In genomic region chr3:11494131-11494916, GRCh38 we compare ENCODE assay signal across 1 cellular context.
TF ChIP-seq lines count a peak whose summit lies in the region.

No MANE protein-coding gene starts in this region.

TF ChIP-seq in SK-N-SH, 30 proteins besides CTCF, POLR2A, EP300 and RAD21 (continued from another document):
- TF ChIP-seq JUND (IDR thresholded peaks at IDR 0.05): no peak
- TF ChIP-seq, protein P1, sequence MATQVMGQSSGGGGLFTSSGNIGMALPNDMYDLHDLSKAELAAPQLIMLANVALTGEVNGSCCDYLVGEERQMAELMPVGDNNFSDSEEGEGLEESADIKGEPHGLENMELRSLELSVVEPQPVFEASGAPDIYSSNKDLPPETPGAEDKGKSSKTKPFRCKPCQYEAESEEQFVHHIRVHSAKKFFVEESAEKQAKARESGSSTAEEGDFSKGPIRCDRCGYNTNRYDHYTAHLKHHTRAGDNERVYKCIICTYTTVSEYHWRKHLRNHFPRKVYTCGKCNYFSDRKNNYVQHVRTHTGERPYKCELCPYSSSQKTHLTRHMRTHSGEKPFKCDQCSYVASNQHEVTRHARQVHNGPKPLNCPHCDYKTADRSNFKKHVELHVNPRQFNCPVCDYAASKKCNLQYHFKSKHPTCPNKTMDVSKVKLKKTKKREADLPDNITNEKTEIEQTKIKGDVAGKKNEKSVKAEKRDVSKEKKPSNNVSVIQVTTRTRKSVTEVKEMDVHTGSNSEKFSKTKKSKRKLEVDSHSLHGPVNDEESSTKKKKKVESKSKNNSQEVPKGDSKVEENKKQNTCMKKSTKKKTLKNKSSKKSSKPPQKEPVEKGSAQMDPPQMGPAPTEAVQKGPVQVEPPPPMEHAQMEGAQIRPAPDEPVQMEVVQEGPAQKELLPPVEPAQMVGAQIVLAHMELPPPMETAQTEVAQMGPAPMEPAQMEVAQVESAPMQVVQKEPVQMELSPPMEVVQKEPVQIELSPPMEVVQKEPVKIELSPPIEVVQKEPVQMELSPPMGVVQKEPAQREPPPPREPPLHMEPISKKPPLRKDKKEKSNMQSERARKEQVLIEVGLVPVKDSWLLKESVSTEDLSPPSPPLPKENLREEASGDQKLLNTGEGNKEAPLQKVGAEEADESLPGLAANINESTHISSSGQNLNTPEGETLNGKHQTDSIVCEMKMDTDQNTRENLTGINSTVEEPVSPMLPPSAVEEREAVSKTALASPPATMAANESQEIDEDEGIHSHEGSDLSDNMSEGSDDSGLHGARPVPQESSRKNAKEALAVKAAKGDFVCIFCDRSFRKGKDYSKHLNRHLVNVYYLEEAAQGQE (IDR thresholded peaks at IDR 0.05; ENCODE audit: low read depth, low read length): no peak
